ENCODE assay signal across 14 cellular contexts in the genomic region with DNA sequence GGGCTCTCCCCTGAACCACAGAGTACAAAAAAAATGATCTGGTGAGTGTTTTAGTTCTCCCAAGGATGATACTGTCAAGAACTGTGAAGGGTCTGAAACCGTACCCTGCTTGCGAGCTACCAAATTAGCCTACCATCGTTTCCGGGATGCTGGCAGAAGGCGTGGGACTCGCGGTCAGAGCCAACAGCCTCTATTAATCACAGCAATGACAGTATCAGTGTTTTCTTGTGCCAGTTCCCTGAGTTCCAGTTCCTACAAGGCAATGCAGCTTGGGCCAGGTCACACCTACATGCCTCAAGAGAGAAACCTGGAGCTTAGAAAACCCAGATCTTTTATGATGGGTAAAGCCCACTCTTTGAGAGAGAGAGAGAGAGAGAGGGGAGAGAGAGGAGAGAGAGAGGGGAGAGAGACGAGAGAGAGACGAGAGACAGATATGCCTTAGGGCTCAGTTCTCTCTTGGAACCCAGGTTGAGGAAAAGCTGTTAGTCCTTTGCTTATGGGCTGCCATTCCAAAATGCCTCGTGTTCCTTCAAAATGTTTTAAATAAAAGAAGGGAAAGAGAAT.
DNase-seq lines count a peak whose midpoint lies in the region; ATAC-seq and TF ChIP-seq lines count a peak whose summit lies in the region.
"Had no signal": no experiment of that assay in that cellular context is flagged by ENCODE, and none has a peak within 500 bp of the region (broad histone marks: within the 10 kb centered on the region; RNA-seq: fewer than 3 reads in every experiment).

No MANE protein-coding gene starts in this region.

- peak in 1 of 3 donors; percentile 31 for TF ChIP-seq POLR2A in body of pancreas (IDR thresholded peaks at IDR 0.05)

- TF ChIP-seq CTCF in body of pancreas (IDR thresholded peaks at IDR 0.05): no peak

- peak overlapping the region; percentile 37 to 77 for H3K27ac Mint-ChIP-seq in natural killer cell treated with Interleukin-12 subunit alpha and Interleukin-12 subunit beta and Interleukin-15 and Interleukin-18, amount 100 ng/mL, for 72 hours

- WGBS in body of pancreas, 2 donors: 24 to 32% methylated on average over 10 of the region's 10 CpGs

- H3K4me3 ChIP-seq in body of pancreas: no peak overlapping the region

- no peaks in the 10 kb centered on the region for H3K27me3 ChIP-seq in body of pancreas
- H3K27me3 ChIP-seq: upper lobe of left lung had no signal

- ATAC-seq in HG02759 (IDR thresholded peaks at IDR 0.05; ENCODE audit: unreplicated experiment) (peak; percentile 16), body of pancreas (peak; percentile 83)
- ATAC-seq in natural killer cell treated with Interleukin-12 subunit alpha and Interleukin-12 subunit beta and Interleukin-15 and Interleukin-18, amount 100 ng/mL, for 72 hours: peak in 1 of 2 donors; percentile 56
- ATAC-seq: activated CD4-positive, CD25-positive, alpha-beta regulatory T cell treated with anti-CD3 and anti-CD28 coated beads, Interleukin-2, amount 50 U/mL, for 24 hours had no signal

- H3K27me3 Mint-ChIP-seq in natural killer cell treated with Interleukin-12 subunit alpha and Interleukin-12 subunit beta and Interleukin-15 and Interleukin-18, amount 100 ng/mL, for 72 hours: no peaks in the 10 kb centered on the region

- peaks cover 41 to 48% of the 10 kb centered on the region in 2 donors for H3K4me1 Mint-ChIP-seq in natural killer cell treated with Interleukin-12 subunit alpha and Interleukin-12 subunit beta and Interleukin-15 and Interleukin-18, amount 100 ng/mL, for 72 hours (ENCODE audit: low read depth in 2 of 2)

- no peaks in the 10 kb centered on the region for H3K9me3 ChIP-seq in body of pancreas
- H3K9me3 ChIP-seq: upper lobe of left lung had no signal

- no peaks in the 10 kb centered on the region for H3K9me3 Mint-ChIP-seq in natural killer cell treated with Interleukin-12 subunit alpha and Interleukin-12 subunit beta and Interleukin-15 and Interleukin-18, amount 100 ng/mL, for 72 hours

- no peaks in the 10 kb centered on the region for H3K36me3 ChIP-seq in body of pancreas (replicated peaks in 1 of 2; ENCODE audit: insufficient read depth in 1 of 2, low read depth in 2 of 2)

- DNase-seq in DMS153 treated with DMSO at 0.1 percent for 48 hours (lab: John Stamatoyannopoulos, UW; ENCODE audit: unreplicated experiment): peak; percentile 28
- DNase-seq in DMS153 (lab: John Stamatoyannopoulos, UW): no peak
- peak; percentile 61 to 82 (median 74) for DNase-seq in body of pancreas
- no peak for DNase-seq in natural killer cell treated with Interleukin-12 subunit alpha and Interleukin-12 subunit beta and Interleukin-15 and Interleukin-18, amount 100 ng/mL, for 72 hours (ENCODE audit: low spot score)
- DNase-seq in central memory CD4-positive, alpha-beta T cell: no peak
- DNase-seq in stimulated activated CD4-positive, alpha-beta T cell treated with anti-CD3 and anti-CD28 coated beads, Interleukin-12 subunit alpha, Interleukin-12 subunit beta, amount 100 ng/mL, for 4 hours: no peak
- no peak for DNase-seq in midbrain (lab: John Stamatoyannopoulos, UW)
- DNase-seq: cortex of kidney, GOT3, NCI-H1105, upper lobe of left lung had no signal

- no peaks in the 10 kb centered on the region for H3K36me3 Mint-ChIP-seq in natural killer cell treated with Interleukin-12 subunit alpha and Interleukin-12 subunit beta and Interleukin-15 and Interleukin-18, amount 100 ng/mL, for 72 hours

- H3K4me3 Mint-ChIP-seq in natural killer cell treated with Interleukin-12 subunit alpha and Interleukin-12 subunit beta and Interleukin-15 and Interleukin-18, amount 100 ng/mL, for 72 hours: peak overlapping the region; percentile 46

- peak overlapping the region in 3 of 4 donors; percentile 16 to 63 (median 49) for H3K27ac ChIP-seq in body of pancreas
- H3K27ac ChIP-seq: 22Rv1 had no signal

- intact Hi-C loops in body of pancreas (cut with DNase I): no loop called here

- H3K4me1 ChIP-seq in body of pancreas: peaks cover 12% of the 10 kb centered on the region

Comparison
In these comparisons a context has a peak if more than half of its experiments do, and no peak if none do; other contexts are left out.
1. DNase-seq: peak in DMS153 treated with DMSO at 0.1 percent for 48 hours (single experiment) and body of pancreas (4 of 4); none in DMS153 (single experiment), natural killer cell treated with Interleukin-12 subunit alpha and Interleukin-12 subunit beta and Interleukin-15 and Interleukin-18, amount 100 ng/mL, for 72 hours (single experiment), central memory CD4-positive, alpha-beta T cell (single experiment), stimulated activated CD4-positive, alpha-beta T cell treated with anti-CD3 and anti-CD28 coated beads, Interleukin-12 subunit alpha, Interleukin-12 subunit beta, amount 100 ng/mL, for 4 hours (single experiment) and midbrain (single experiment).